In genomic region chr17:835263-835662, GRCh38 we compare ENCODE assay signal across 11 cellular contexts. TPM values are rescaled to one million over a fixed set of nuclear protein-coding genes. Genes with fewer than 3 reads are reported as not detected.
A peak's percentile ranks its signal among the peaks of the same experiment; 100 is the strongest.
DNase-seq lines count a peak whose midpoint lies in the region; TF ChIP-seq lines count a peak whose summit lies in the region.
"Had no signal": no experiment of that assay in that cellular context is flagged by ENCODE, and none has a peak within 500 bp of the region (broad histone marks: within the 10 kb centered on the region; RNA-seq: fewer than 3 reads in every experiment).

No MANE protein-coding gene starts in this region.

- H3K23ac ChIP-seq in trophoblast cell (ENCODE audit: low read length) = no peak overlapping the region

- no peak overlapping the region for H3K14ac ChIP-seq in trophoblast cell (ENCODE audit: low read length)

- POLR2A ChIA-PET in RWPE1 (lab: Yijun Ruan, JAX; ENCODE audit: low non-redundant PET) = no interaction called here

- H3K9ac ChIP-seq in trophoblast cell (ENCODE audit: low read length) (no peak overlapping the region), MM.1S (ENCODE audit: low read length) (no peak overlapping the region)

- peaks cover 2 to 4% of the 10 kb centered on the region in 2 experiments for H3K36me3 ChIP-seq in trophoblast cell (ENCODE audit: control insufficient read depth in 1 of 2, insufficient read depth in 2 of 2, low read length in 2 of 2)
- no peaks in the 10 kb centered on the region for H3K36me3 ChIP-seq in MM.1S (replicated peaks; ENCODE audit: insufficient read depth, low read length)

- peak; percentile 99 for DNase-seq in EL
- peak; percentile 97 for DNase-seq in RPMI7951 (ENCODE audit: low read depth)
- DNase-seq in fibroblast of the conjunctiva (ENCODE audit: low read depth) = peak; percentile 93
- DNase-seq in trophoblast cell = peak in 1 of 2 donors; percentile 4
- DNase-seq in GF-D8 (lab: John Stamatoyannopoulos, UW) = no peak
- no peak for DNase-seq in RWPE1 (ENCODE audit: low spot score)
- no peak for DNase-seq in SKM-1 treated with dmso at 0.1 percent for 144 hours (lab: John Stamatoyannopoulos, UW; ENCODE audit: unreplicated experiment)
- no peak for DNase-seq in MM.1S
- DNase-seq: NCI-H2081; occipital lobe; stimulated activated naive CD8-positive, alpha-beta T cell treated with anti-CD3 and anti-CD28 coated beads, Interleukin-15, Interleukin-2, amounts not matched to agents 100 U/mL and 50 U/mL, for 24 hours had no signal

- no peak overlapping the region for H3K4me3 ChIP-seq in trophoblast cell (ENCODE audit: low read depth, low read length)
- no peak overlapping the region for H3K4me3 ChIP-seq in MM.1S (ENCODE audit: low read length)

- no peaks in the 10 kb centered on the region for H3K9me3 ChIP-seq in trophoblast cell (ENCODE audit: insufficient read depth, low read depth, low read length)
- no peaks in the 10 kb centered on the region for H3K9me3 ChIP-seq in MM.1S (replicated peaks; ENCODE audit: insufficient read depth, low read length)

- no peaks in the 10 kb centered on the region for H3K27me3 ChIP-seq in trophoblast cell (ENCODE audit: insufficient read depth, low read length)
- H3K27me3 ChIP-seq in MM.1S (replicated peaks; ENCODE audit: insufficient read depth, low read length) = peaks cover 90% of the 10 kb centered on the region

- H2AFZ ChIP-seq in trophoblast cell (ENCODE audit: insufficient read depth, low read length, poor library complexity) (no peak overlapping the region), MM.1S (ENCODE audit: low read length) (no peak overlapping the region)

- H3K79me2 ChIP-seq in trophoblast cell (ENCODE audit: control insufficient read depth, insufficient read depth, low read length, poor library complexity) = peaks cover 3% of the 10 kb centered on the region
- no peaks in the 10 kb centered on the region for H3K79me2 ChIP-seq in MM.1S (ENCODE audit: low read length)

- TF ChIP-seq CTCF in RWPE1 (conservative IDR thresholded peaks at IDR 0.05; ENCODE audit: low read depth) (no peak), MM.1S (IDR thresholded peaks at IDR 0.05; ENCODE audit: low read length) (no peak)

- H3K9me2 ChIP-seq in MM.1S (replicated peaks; ENCODE audit: insufficient read depth, low read length) = no peaks in the 10 kb centered on the region

- H3K4me2 ChIP-seq in trophoblast cell (ENCODE audit: low read length) (no peak overlapping the region), MM.1S (ENCODE audit: low read depth, low read length) (no peak overlapping the region)

- H4K8ac ChIP-seq in trophoblast cell (ENCODE audit: low read depth, low read length) = no peak overlapping the region

- no peak overlapping the region for H4K91ac ChIP-seq in trophoblast cell (ENCODE audit: low read depth, low read length)

- no peak overlapping the region for H4K12ac ChIP-seq in trophoblast cell (ENCODE audit: low read depth, low read length)

- WGBS in trophoblast cell (ENCODE audit: extremely low coverage, insufficient coverage, insufficient read length) = no CpG with 5 or more reads among the region's 9 CpGs

- peaks cover 6% of the 10 kb centered on the region for H3K79me1 ChIP-seq in trophoblast cell (ENCODE audit: low read length)

- H2BK120ac ChIP-seq in trophoblast cell (ENCODE audit: insufficient read depth, low read length, poor library complexity) = no peak overlapping the region

- H4K20me1 ChIP-seq in MM.1S (ENCODE audit: insufficient read depth, low read length) = no peaks in the 10 kb centered on the region

- H2AK5ac ChIP-seq in trophoblast cell (ENCODE audit: low read length) = no peak overlapping the region

- H3K4ac ChIP-seq in trophoblast cell (ENCODE audit: low read depth, low read length) = no peak overlapping the region

- H3K27ac ChIP-seq in trophoblast cell (ENCODE audit: low read depth, low read length) (peak overlapping the region; percentile 58), RWPE1 (no peak overlapping the region), MM.1S (ENCODE audit: low read length) (no peak overlapping the region)

- H2BK12ac ChIP-seq in trophoblast cell (ENCODE audit: low read length) = no peak overlapping the region

- H3K18ac ChIP-seq in trophoblast cell (ENCODE audit: low read length) = no peak overlapping the region

- H3K4me1 ChIP-seq in trophoblast cell (ENCODE audit: control insufficient read depth in 1 of 2, insufficient read depth in 2 of 2, low read length in 2 of 2) (peaks cover 2 to 12% of the 10 kb centered on the region in 2 experiments), MM.1S (ENCODE audit: low read length) (no peaks in the 10 kb centered on the region)

- CTCF ChIA-PET in RWPE1 (lab: Yijun Ruan, JAX) = no interaction called here

- no peaks in the 10 kb centered on the region for H3F3A ChIP-seq in MM.1S (ENCODE audit: insufficient read depth, low read length)

- no peak overlapping the region for H2BK5ac ChIP-seq in trophoblast cell (ENCODE audit: low read depth, low read length, poor library complexity)

RNA-seq across cellular contexts. Expression of gene MRM3, which starts 53.1 kb away (rescaled TPM):
- 13.5 and 23.7 TPM in 2 replicates for total RNA-seq in RPMI7951 (2014; rRNA removed; shearing (Covaris generic))
- polyA plus RNA-seq in trophoblast cell (2013) = 9.8 and 11.1 TPM in 2 replicates

RNA-seq across cellular contexts. Expression of gene GLOD4, which starts 53.2 kb away (rescaled TPM):
- 39.3 and 60.1 TPM in 2 replicates for total RNA-seq in RPMI7951 (2014; rRNA removed; shearing (Covaris generic))
- polyA plus RNA-seq in trophoblast cell (2013) = 35.3 and 36.5 TPM in 2 replicates

Comparison
In these comparisons a context has a peak if more than half of its experiments do, and no peak if none do; other contexts are left out.
1. DNase-seq: peak in EL (single experiment), RPMI7951 (single experiment) and fibroblast of the conjunctiva (single experiment); none in GF-D8 (single experiment), RWPE1 (single experiment), SKM-1 treated with dmso at 0.1 percent for 144 hours (single experiment) and MM.1S (single experiment).